ENCODE assay signal across 18 cellular contexts in the genomic region with DNA sequence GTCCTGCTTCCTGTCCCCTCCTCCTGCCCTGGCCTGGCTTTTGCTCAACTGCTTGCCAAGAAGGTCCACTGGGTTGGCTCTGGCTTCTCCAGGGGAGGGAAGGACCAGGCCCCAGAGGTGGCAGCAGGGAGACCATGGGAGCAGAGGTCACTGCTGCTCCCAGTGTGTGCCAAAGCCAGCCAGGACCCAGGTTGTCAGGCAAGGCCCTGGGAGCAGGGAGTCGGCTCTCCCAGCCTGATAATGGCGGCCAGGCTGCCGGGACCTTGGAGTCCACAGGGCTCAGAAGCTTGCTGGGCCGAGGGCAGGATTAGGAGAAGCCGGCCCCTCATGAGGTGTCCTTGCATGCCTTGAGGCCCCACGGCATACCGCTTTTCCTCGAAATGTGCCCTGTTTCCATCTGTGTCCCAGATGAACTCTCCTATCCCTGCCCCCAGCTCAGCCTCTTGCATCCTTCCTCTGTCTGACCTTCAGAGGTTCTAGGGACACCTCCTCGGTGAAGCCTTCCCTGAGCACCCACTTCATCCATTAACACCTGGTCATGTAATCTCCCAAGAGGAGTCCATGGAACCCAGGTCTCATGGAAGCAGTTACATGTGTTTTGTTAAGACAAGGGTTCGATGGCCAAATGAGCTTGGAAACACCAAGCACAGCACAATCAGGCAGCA.
DNase-seq lines count a peak whose midpoint lies in the region; TF ChIP-seq lines count a peak whose summit lies in the region.
"Had no signal": no experiment of that assay in that cellular context is flagged by ENCODE, and none has a peak within 500 bp of the region (broad histone marks: within the 10 kb centered on the region; RNA-seq: fewer than 3 reads in every experiment).

No MANE protein-coding gene starts in this region.

- H3K4me3 ChIP-seq in BLaER1 (no peak overlapping the region), WERI-Rb-1 (ENCODE audit: low read depth, low read length) (no peak overlapping the region), foreskin fibroblast (ENCODE audit: low read depth in 1 of 2, low read length in 2 of 2) (no peak overlapping the region), sigmoid colon (no peak overlapping the region)

- H3K4me1 ChIP-seq in BLaER1 (peaks cover 55% of the 10 kb centered on the region), sigmoid colon (peaks cover 0 to 71% (median 57%) of the 10 kb centered on the region in 4 donors)
- H3K4me1 ChIP-seq: Caco-2 had no signal

- no peak overlapping the region for H3K9ac ChIP-seq in BLaER1
- H3K9ac ChIP-seq: KMS-11 had no signal

- no peak overlapping the region for H3K4me2 ChIP-seq in BLaER1
- H3K4me2 ChIP-seq: KMS-11 had no signal

- H3K9me3 ChIP-seq in BLaER1, result no peaks in the 10 kb centered on the region
- no peaks in the 10 kb centered on the region for H3K9me3 ChIP-seq in WERI-Rb-1 (ENCODE audit: severe bottlenecking)
- H3K9me3 ChIP-seq in sigmoid colon, result no peaks in the 10 kb centered on the region
- H3K9me3 ChIP-seq: Caco-2 had no signal

- intact Hi-C loops in sigmoid colon (cut with DNase I), result no loop called here

- TF ChIP-seq POLR2A in sigmoid colon (IDR thresholded peaks at IDR 0.05), result no peak

- TF ChIP-seq CTCF in WERI-Rb-1 (IDR thresholded peaks at IDR 0.05; ENCODE audit: low read depth, low read length) (no peak), foreskin fibroblast (IDR thresholded peaks at IDR 0.05; ENCODE audit: low read depth, low read length) (no peak), sigmoid colon (IDR thresholded peaks at IDR 0.05) (no peak)

- H4K20me1 ChIP-seq in BLaER1, result peaks cover 57% of the 10 kb centered on the region

- TF ChIP-seq EP300 in sigmoid colon (IDR thresholded peaks at IDR 0.05), result no peak

- DNase-seq in WERI-Rb-1 (no peak), foreskin fibroblast (peak; percentile 45 to 81), sigmoid colon (no peak), putamen (ENCODE audit: low spot score) (no peak), NCI-H1092 treated with DMSO at 0.1 percent for 48 hours (lab: John Stamatoyannopoulos, UW) (no peak), T-helper 9 cell (no peak), AG20443 (ENCODE audit: low spot score) (no peak)
- DNase-seq: activated CD4-positive, alpha-beta memory T cell treated with anti-CD3 and anti-CD28 coated beads for 36 hours; activated naive CD4-positive, alpha-beta T cell; Caco-2; NCI-H1048; NCI-H2107; NCI-H510A treated with DMSO at 0.1 percent for 48 hours; stimulated activated naive CD4-positive, alpha-beta T cell treated with Interleukin-2 at 50 U/mL for 16 hours; T-helper 1 cell had no signal

- H3K36me3 ChIP-seq in BLaER1, result peaks cover 99% of the 10 kb centered on the region
- no peaks in the 10 kb centered on the region for H3K36me3 ChIP-seq in WERI-Rb-1
- peaks cover 25 to 87% (median 39%) of the 10 kb centered on the region in 4 donors for H3K36me3 ChIP-seq in sigmoid colon

- WGBS in sigmoid colon, 2 donors, result 89 to 91% methylated on average over 10 of the region's 10 CpGs

- H3K27me3 ChIP-seq in BLaER1 (no peaks in the 10 kb centered on the region), WERI-Rb-1 (ENCODE audit: insufficient read depth, low read depth, severe bottlenecking) (no peaks in the 10 kb centered on the region), sigmoid colon (no peaks in the 10 kb centered on the region)

- peak overlapping the region; percentile 51; the same call in 1 of the 2 replicates for H3K27ac ChIP-seq in BLaER1
- H3K27ac ChIP-seq in WERI-Rb-1, result peak overlapping the region; percentile 82
- peak overlapping the region in 3 of 4 donors; percentile 42 to 66 (median 65) for H3K27ac ChIP-seq in sigmoid colon
- H3K27ac ChIP-seq: KMS-11, VCaP had no signal

Comparison
In these comparisons a context has a peak if more than half of its experiments do, and no peak if none do; other contexts are left out.
1. DNase-seq: peak in foreskin fibroblast (2 of 2); none in WERI-Rb-1 (single experiment), sigmoid colon (single experiment), putamen (single experiment), NCI-H1092 treated with DMSO at 0.1 percent for 48 hours (single experiment), T-helper 9 cell (single experiment) and AG20443 (single experiment).
2. Peak in every context shown above with its lines, with median percentiles within 50 percentile points of each other: H3K27ac ChIP-seq.